In genomic region chr9:125021069-125021468, GRCh38 we compare ENCODE assay signal across 9 cellular contexts.
"Had no signal": no experiment of that assay in that cellular context is flagged by ENCODE, and none has a peak within 500 bp of the region (broad histone marks: within the 10 kb centered on the region; RNA-seq: fewer than 3 reads in every experiment).

No MANE protein-coding gene starts in this region.

- ATAC-seq: HCT116, HepG2 had no signal

- DNase-seq: GM23248, GOT3, H7, HFFc6 had no signal

- H3K4me3 ChIP-seq: GM23248, HAP-1 had no signal

- H3K9me3 Mint-ChIP-seq: HFFc6, IgD-negative memory B cell had no signal

- H3K27me3 Mint-ChIP-seq: IgD-negative memory B cell had no signal

- H3K36me3 ChIP-seq: HAP-1 had no signal

- H3K27ac ChIP-seq: GM23248, HL-60 had no signal

- H3K9ac ChIP-seq: GM23248 had no signal

- H3K27ac Mint-ChIP-seq: HFFc6, IgD-negative memory B cell had no signal

- H3K4me1 Mint-ChIP-seq: IgD-negative memory B cell had no signal

- H3K4me3 Mint-ChIP-seq: HFFc6, IgD-negative memory B cell had no signal

- FAIRE-seq: HepG2 had no signal

- H3K9me3 ChIP-seq: HAP-1 had no signal

- H2AFZ ChIP-seq: GM23248 had no signal
